Comparison of ENCODE assay signal across 1 cellular context in the genomic region with DNA sequence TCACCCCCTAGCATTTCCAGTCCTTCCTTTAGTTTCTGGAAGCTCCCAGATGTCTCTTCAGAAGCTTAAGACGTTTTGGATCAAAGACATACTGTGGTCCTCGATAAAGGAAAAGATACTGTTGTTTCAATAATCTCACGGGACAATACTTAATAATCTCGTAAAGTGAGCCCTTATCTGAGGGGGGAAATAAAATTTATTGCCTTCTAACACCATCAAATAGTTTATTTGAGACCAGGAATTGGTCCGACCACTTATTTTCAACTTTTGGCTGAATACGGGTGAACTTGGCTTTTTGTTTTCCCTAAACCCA.
A peak's percentile ranks its signal among the peaks of the same experiment; 100 is the strongest.
TF ChIP-seq lines count a peak whose summit lies in the region.

No MANE protein-coding gene starts in this region.

TF ChIP-seq in HepG2, 621 proteins besides CTCF, POLR2A, EP300 and RAD21 (continued from another document):
- no peak for TF ChIP-seq TFE3 (CRISPR knock-in tag; IDR thresholded peaks at IDR 0.05)
- TF ChIP-seq ZBTB8A (CRISPR knock-in tag; IDR thresholded peaks at IDR 0.05; ENCODE audit: borderline replicate concordance, low read depth): peak; percentile 12; the same call in 1 of the 2 replicates
- TF ChIP-seq SNAI1 (CRISPR knock-in tag; IDR thresholded peaks at IDR 0.05; ENCODE audit: borderline replicate concordance): 0 out of 2 replicates have a peak, but pooled peaks have one; percentile 6
- 0 out of 2 replicates have a peak, but pooled peaks have one; percentile 25 for TF ChIP-seq ZNF703 (CRISPR knock-in tag; IDR thresholded peaks at IDR 0.05; ENCODE audit: borderline replicate concordance)
- no peak for TF ChIP-seq GATAD2A (CRISPR knock-in tag; IDR thresholded peaks at IDR 0.05)
- 0 out of 2 replicates have a peak, but pooled peaks have one; percentile 4 for TF ChIP-seq ZNF124 (CRISPR knock-in tag; IDR thresholded peaks at IDR 0.05)
- TF ChIP-seq MTA1 (CRISPR knock-in tag; IDR thresholded peaks at IDR 0.05; ENCODE audit: borderline replicate concordance): no peak
- no peak for TF ChIP-seq ZNF282 (IDR thresholded peaks at IDR 0.05; ENCODE audit: partially characterized antibody)
- 0 out of 2 replicates have a peak, but pooled peaks have one; percentile 55 for TF ChIP-seq ZSCAN22 (CRISPR knock-in tag; IDR thresholded peaks at IDR 0.05)
- TF ChIP-seq ATF1 (CRISPR knock-in tag; IDR thresholded peaks at IDR 0.05): no peak
- peak; percentile 6; the same call in 1 of the 2 replicates for TF ChIP-seq CHD4 (IDR thresholded peaks at IDR 0.05; ENCODE audit: borderline replicate concordance, low read length)
- TF ChIP-seq ZNF407 (CRISPR knock-in tag; IDR thresholded peaks at IDR 0.05; ENCODE audit: not compliant biosample characterization): no peak
- 0 out of 2 replicates have a peak, but pooled peaks have one; percentile 36 for TF ChIP-seq ZNF513 (CRISPR knock-in tag; conservative IDR thresholded peaks at IDR 0.05)
- no peak for TF ChIP-seq IRX3 (CRISPR knock-in tag; IDR thresholded peaks at IDR 0.05; ENCODE audit: borderline replicate concordance, low read depth)
- TF ChIP-seq PAX8 (CRISPR knock-in tag; IDR thresholded peaks at IDR 0.05; ENCODE audit: borderline replicate concordance): peak; percentile 90; the same call in 1 of the 2 replicates
- 0 out of 2 replicates have a peak, but pooled peaks have one; percentile 12 for TF ChIP-seq ZBTB7A (CRISPR knock-in tag; IDR thresholded peaks at IDR 0.05)
- no peak for TF ChIP-seq GTF3A (CRISPR knock-in tag; conservative IDR thresholded peaks at IDR 0.05)
- no peak for TF ChIP-seq CCAR2 (optimal IDR thresholded peaks at IDR 0.05; ENCODE audit: low read depth, low read length)
- 0 out of 2 replicates have a peak, but pooled peaks have one; percentile 12 for TF ChIP-seq ZNF557 (CRISPR knock-in tag; IDR thresholded peaks at IDR 0.05)
- TF ChIP-seq JARID2 (CRISPR knock-in tag; IDR thresholded peaks at IDR 0.05; ENCODE audit: insufficient replicate concordance): no peak
- TF ChIP-seq SMARCE1 (IDR thresholded peaks at IDR 0.05; ENCODE audit: borderline replicate concordance): no peak
- TF ChIP-seq ZNF660 (CRISPR knock-in tag; IDR thresholded peaks at IDR 0.05; ENCODE audit: borderline replicate concordance, low read depth): no peak
